ENCODE assay signal across 8 cellular contexts in genomic region chr18:76588591-76589303, GRCh38.
A peak's percentile ranks its signal among the peaks of the same experiment; 100 is the strongest.
DNase-seq lines count a peak whose midpoint lies in the region; ATAC-seq and TF ChIP-seq lines count a peak whose summit lies in the region.

No MANE protein-coding gene starts in this region.

- ATAC-seq in stimulated activated effector memory CD8-positive, alpha-beta T cell treated with anti-CD3 and anti-CD28 coated beads, Interleukin-12 subunit alpha, Interleukin-12 subunit beta, amount 100 ng/mL, for 72 hours = no peak
- ATAC-seq in GM18861 (IDR thresholded peaks at IDR 0.05; ENCODE audit: unreplicated experiment) (no peak), GM19455 (IDR thresholded peaks at IDR 0.05; ENCODE audit: unreplicated experiment) (no peak), GM21526 (IDR thresholded peaks at IDR 0.05; ENCODE audit: low FRiP score, unreplicated experiment) (no peak)

- peak overlapping the region; percentile 22 for H3K4me3 Mint-ChIP-seq in stimulated activated effector memory CD8-positive, alpha-beta T cell treated with anti-CD3 and anti-CD28 coated beads, Interleukin-12 subunit alpha, Interleukin-12 subunit beta, amount 100 ng/mL, for 72 hours

- DNase-seq in HL-60 (ENCODE audit: low read depth in 1 of 2, low spot score in 1 of 2) = no peak
- DNase-seq in astrocyte of the hippocampus (ENCODE audit: low read depth, low spot score) = peak; percentile 36
- peak; percentile 3 for DNase-seq in kidney glomerular epithelial cell (lab: John Stamatoyannopoulos, UW)
- no peak for DNase-seq in stimulated activated effector memory CD8-positive, alpha-beta T cell treated with anti-CD3 and anti-CD28 coated beads, Interleukin-12 subunit alpha, Interleukin-12 subunit beta, amount 100 ng/mL, for 72 hours (ENCODE audit: low spot score in 2 of 2)
- no peak for DNase-seq in NCI-H82 treated with DMSO at 0.1 percent for 48 hours (lab: John Stamatoyannopoulos, UW; ENCODE audit: unreplicated experiment)

- H3K27ac ChIP-seq in HL-60 (replicated peaks) = peak overlapping the region; percentile 10; the same call in 1 of the 2 replicates

- no peak overlapping the region for H3K4me3 ChIP-seq in HL-60 (replicated peaks; ENCODE audit: insufficient read depth, low read length)

- no peaks in the 10 kb centered on the region for H3K9me3 Mint-ChIP-seq in stimulated activated effector memory CD8-positive, alpha-beta T cell treated with anti-CD3 and anti-CD28 coated beads, Interleukin-12 subunit alpha, Interleukin-12 subunit beta, amount 100 ng/mL, for 72 hours

- H3K27ac Mint-ChIP-seq in stimulated activated effector memory CD8-positive, alpha-beta T cell treated with anti-CD3 and anti-CD28 coated beads, Interleukin-12 subunit alpha, Interleukin-12 subunit beta, amount 100 ng/mL, for 72 hours = no peak overlapping the region

- H3K4me1 Mint-ChIP-seq in stimulated activated effector memory CD8-positive, alpha-beta T cell treated with anti-CD3 and anti-CD28 coated beads, Interleukin-12 subunit alpha, Interleukin-12 subunit beta, amount 100 ng/mL, for 72 hours = no peaks in the 10 kb centered on the region

- TF ChIP-seq CTCF in HL-60 (IDR thresholded peaks at IDR 0.05; ENCODE audit: insufficient read depth, low read length) = no peak

- no peaks in the 10 kb centered on the region for H3K27me3 ChIP-seq in HL-60 (ENCODE audit: insufficient read depth, poor library complexity, severe bottlenecking)

- no peaks in the 10 kb centered on the region for H3K36me3 Mint-ChIP-seq in stimulated activated effector memory CD8-positive, alpha-beta T cell treated with anti-CD3 and anti-CD28 coated beads, Interleukin-12 subunit alpha, Interleukin-12 subunit beta, amount 100 ng/mL, for 72 hours

Comparison
In these comparisons a context has a peak if more than half of its experiments do, and no peak if none do; other contexts are left out.
1. DNase-seq: peak in astrocyte of the hippocampus (single experiment) and kidney glomerular epithelial cell (single experiment); none in HL-60 (0 of 2), stimulated activated effector memory CD8-positive, alpha-beta T cell treated with anti-CD3 and anti-CD28 coated beads, Interleukin-12 subunit alpha, Interleukin-12 subunit beta, amount 100 ng/mL, for 72 hours (0 of 2) and NCI-H82 treated with DMSO at 0.1 percent for 48 hours (single experiment).